ENCODE assay signal across 6 cellular contexts in genomic region chr3:183230251-183230650, GRCh38. TPM values are rescaled to one million over a fixed set of nuclear protein-coding genes. Genes with fewer than 3 reads are reported as not detected.
DNase-seq lines count a peak whose midpoint lies in the region; ATAC-seq, FAIRE-seq and TF ChIP-seq lines count a peak whose summit lies in the region.
"Not testable (repeated sequence)": the region's sequence is repeated elsewhere in the genome, so short reads cannot be mapped to it uniquely, and the experiment has no call there.
"Had no signal": no experiment of that assay in that cellular context is flagged by ENCODE, and none has a peak within 500 bp of the region (broad histone marks: within the 10 kb centered on the region; RNA-seq: fewer than 3 reads in every experiment).

No MANE protein-coding gene starts in this region.

- H3K27ac Mint-ChIP-seq in osteocyte (ENCODE audit: unreplicated experiment) = not testable (repeated sequence)

- not testable (repeated sequence) for H4K8ac ChIP-seq in IMR-90 (ENCODE audit: low read depth in 2 of 2, low read length in 2 of 2)

- in situ Hi-C loops in IMR-90 (cut with MboI; ENCODE audit: low sequenced_read_pairs); K562 (cut with MboI); HepG2 (cut with HindIII; ENCODE audit: extremely low pct_ligation_motif_present, low pct_unique_long_range_greater_than_20kb): not testable (repeated sequence)

- TF ChIP-seq CTCF in A549 (IDR thresholded peaks at IDR 0.05); IMR-90 (conservative IDR thresholded peaks at IDR 0.05; ENCODE audit: low read depth, low read length); K562 (IDR thresholded peaks at IDR 0.05 in 2 of 3, conservative IDR thresholded peaks at IDR 0.05 in 1 of 3; ENCODE audit: insufficient read depth in 2 of 3, low read depth in 1 of 3, low read length in 3 of 3); HepG2 (CRISPR knock-in tag; IDR thresholded peaks at IDR 0.05); osteocyte (IDR thresholded peaks at IDR 0.05): not testable (repeated sequence)

- not testable (repeated sequence) for H3K4ac ChIP-seq in IMR-90 (ENCODE audit: low read depth, low read length)

- H2AK5ac ChIP-seq in IMR-90 (ENCODE audit: low read depth, low read length) = not testable (repeated sequence)

- H3K18ac ChIP-seq in IMR-90 (ENCODE audit: low read depth, low read length) = not testable (repeated sequence)

- POLR2A ChIA-PET in A549 (lab: Yijun Ruan, JAX); IMR-90 (lab: Charles Lee; ENCODE audit: unreplicated experiment); HepG2 (lab: Yijun Ruan, JAX): not testable (repeated sequence)
- POLR2A ChIA-PET in K562 (lab: Yijun Ruan, JAX) = interaction anchor here (0.6 kb wide), 1 partner anchor 23 kb away, joined by 4 read pairs; no protein-coding TSS in a partner anchor

- H4K20me1 ChIP-seq in IMR-90 (ENCODE audit: insufficient read depth, low read length); K562 (replicated peaks; ENCODE audit: control insufficient read depth, insufficient read depth, low read length); HepG2 (ENCODE audit: insufficient read depth, low read length): not testable (repeated sequence)

- not testable (repeated sequence) for H3K23ac ChIP-seq in IMR-90 (ENCODE audit: low read depth, low read length)

- H4K5ac ChIP-seq in IMR-90 (ENCODE audit: low read depth, low read length) = not testable (repeated sequence)

- not testable (repeated sequence) for H2BK15ac ChIP-seq in IMR-90 (ENCODE audit: low read depth, low read length)

- peaks cover 17% of the 10 kb centered on the region for H3K27me3 Mint-ChIP-seq in osteocyte (ENCODE audit: unreplicated experiment)

- TF ChIP-seq RAD21 in A549 (conservative IDR thresholded peaks at IDR 0.05 in 1 of 2, IDR thresholded peaks at IDR 0.05 in 1 of 2); IMR-90 (IDR thresholded peaks at IDR 0.05; ENCODE audit: low read length); K562 (CRISPR knock-in tag; conservative IDR thresholded peaks at IDR 0.05 in 1 of 2, IDR thresholded peaks at IDR 0.05 in 1 of 2); HepG2 (CRISPR knock-in tag; IDR thresholded peaks at IDR 0.05): not testable (repeated sequence)

- not testable (repeated sequence) for H3K79me2 ChIP-seq in K562 (ENCODE audit: control insufficient read depth, insufficient read depth, low read length); HepG2 (ENCODE audit: insufficient read depth, low read length)

- not testable (repeated sequence) for H3K4me2 ChIP-seq in A549; IMR-90 (ENCODE audit: low read depth, low read length); K562 (ENCODE audit: insufficient read depth, low read length); HepG2 (ENCODE audit: low read depth, low read length)

- not testable (repeated sequence) for TF ChIP-seq POLR2A in A549 (IDR thresholded peaks at IDR 0.05; ENCODE audit: low read length); IMR-90 (IDR thresholded peaks at IDR 0.05; ENCODE audit: low read depth, low read length); K562 (conservative IDR thresholded peaks at IDR 0.05); HepG2 (IDR thresholded peaks at IDR 0.05; ENCODE audit: insufficient read depth in 1 of 2, low read depth in 2 of 2, low read length in 2 of 2)

- not testable (repeated sequence) for H3K14ac ChIP-seq in IMR-90 (replicated peaks; ENCODE audit: low read depth, low read length)

- H2BK120ac ChIP-seq in IMR-90 (ENCODE audit: low read depth, low read length) = not testable (repeated sequence)

- not testable (repeated sequence) for H3K4me1 ChIP-seq in A549; IMR-90 (ENCODE audit: control insufficient read depth, insufficient read depth, low read length); K562 (replicated peaks in 1 of 2; ENCODE audit: control insufficient read depth in 2 of 2, insufficient read depth in 2 of 2, low read length in 2 of 2); HepG2 (ENCODE audit: insufficient read depth, low read length)

- H3K4me3 ChIP-seq in A549; IMR-90 (ENCODE audit: insufficient read depth, low read depth, low read length); K562; HepG2 (replicated peaks in 1 of 3; ENCODE audit: insufficient read depth in 1 of 3, low read depth in 2 of 3, low read length in 3 of 3): not testable (repeated sequence)

- H3K4me1 Mint-ChIP-seq in osteocyte (ENCODE audit: unreplicated experiment) = not testable (repeated sequence)

- not testable (repeated sequence) for H3K56ac ChIP-seq in IMR-90 (ENCODE audit: extremely low read depth, insufficient read depth, low read length)

- H3K9me1 ChIP-seq in IMR-90 (ENCODE audit: insufficient read depth, low read length); K562 (ENCODE audit: control insufficient read depth, insufficient read depth, low read length): not testable (repeated sequence)

- DNase-seq in A549 (ENCODE audit: low read depth in 1 of 2, low spot score in 1 of 2); IMR-90; K562 (ENCODE audit: extremely low read depth in 1 of 4, low spot score in 3 of 4); HepG2 (ENCODE audit: low spot score): not testable (repeated sequence)
- peak; percentile 36 for DNase-seq in osteocyte (ENCODE audit: extremely low spot score, unreplicated experiment)

- not testable (repeated sequence) for H3K9ac ChIP-seq in IMR-90 (ENCODE audit: low read depth, low read length); K562 (ENCODE audit: insufficient read depth in 1 of 2, low read depth in 2 of 2, low read length in 2 of 2); HepG2 (ENCODE audit: insufficient read depth, low read depth, low read length)

- WGBS in A549 (ENCODE audit: missing lambda C conversion rate) = 83% methylated on average over 8 of the region's 8 CpGs
- WGBS in IMR-90 (ENCODE audit: extremely low coverage in 2 of 2, insufficient read length in 1 of 2), 2 experiments = no CpG with 5 or more reads among the region's 8 CpGs
- 62% methylated on average over 8 of the region's 8 CpGs for WGBS in K562 (ENCODE audit: insufficient coverage, low coverage, missing lambda C conversion rate)
- WGBS in HepG2 (ENCODE audit: low lambda C conversion rate) = 45% methylated on average over 8 of the region's 8 CpGs

- H3K9me3 Mint-ChIP-seq in osteocyte (ENCODE audit: unreplicated experiment) = not testable (repeated sequence)

- BruUV-seq in IMR-90 (replicated peaks; lab: Mats Ljungman, UMichigan); K562 (replicated peaks; lab: Mats Ljungman, UMichigan); HepG2 (replicated peaks; lab: Mats Ljungman, UMichigan): not testable (repeated sequence)

- peaks cover 15% of the 10 kb centered on the region for H3K27me3 ChIP-seq in IMR-90 (ENCODE audit: control insufficient read depth, insufficient read depth, low read length)
- not testable (repeated sequence) for H3K27me3 ChIP-seq in K562 (ENCODE audit: control insufficient read depth in 2 of 2, insufficient read depth in 2 of 2, low read length in 2 of 2); HepG2 (ENCODE audit: control insufficient read depth in 1 of 2, insufficient read depth in 2 of 2, low read length in 2 of 2)

- not testable (repeated sequence) for H3K36me3 Mint-ChIP-seq in osteocyte (ENCODE audit: unreplicated experiment)

- H3K36me3 ChIP-seq in IMR-90 (ENCODE audit: control insufficient read depth, insufficient read depth, low read length); K562 (ENCODE audit: control insufficient read depth, insufficient read depth, low read length); HepG2 (replicated peaks in 1 of 2; ENCODE audit: control insufficient read depth in 1 of 2, insufficient read depth in 2 of 2, low read length in 2 of 2): not testable (repeated sequence)

- H2AFZ ChIP-seq in IMR-90 (replicated peaks; ENCODE audit: low read length, poor library complexity); K562 (ENCODE audit: low read depth, low read length); HepG2 (ENCODE audit: low read length): not testable (repeated sequence)

- ATAC-seq in A549; IMR-90 (ENCODE audit: low read depth); K562; HepG2: not testable (repeated sequence)

- not testable (repeated sequence) for FAIRE-seq in A549 (lab: Jason Lieb, UNC); K562 (lab: Jason Lieb, UNC); HepG2 (lab: Jason Lieb, UNC)

- dilution Hi-C loops in IMR-90 (cut with HindIII; ENCODE audit: low sequenced_read_pairs, unreplicated experiment) = not testable (repeated sequence)

- H3K9me3 ChIP-seq in A549; IMR-90 (ENCODE audit: control insufficient read depth, insufficient read depth, low read length); K562 (replicated peaks; ENCODE audit: control insufficient read depth, insufficient read depth, low read depth, low read length); HepG2 (ENCODE audit: low read length): not testable (repeated sequence)

- H3K4me3 Mint-ChIP-seq in osteocyte (ENCODE audit: unreplicated experiment) = not testable (repeated sequence)

- H3K27ac ChIP-seq in A549; IMR-90 (ENCODE audit: insufficient read depth, low read length); K562 (ENCODE audit: extremely low read depth, low read depth, low read length); HepG2 (ENCODE audit: extremely low read length, insufficient read depth, low read length): not testable (repeated sequence)

- intact Hi-C loops in IMR-90 (cut with micrococcal nuclease); K562 (cut with micrococcal nuclease); HepG2 (cut with micrococcal nuclease; ENCODE audit: unreplicated experiment): not testable (repeated sequence)

- H3K79me1 ChIP-seq in IMR-90 (ENCODE audit: low read depth in 1 of 2, low read length in 2 of 2) = not testable (repeated sequence)

- H2BK5ac ChIP-seq in IMR-90 (ENCODE audit: low read depth, low read length, poor library complexity, severe bottlenecking) = not testable (repeated sequence)

- not testable (repeated sequence) for TF ChIP-seq EP300 in A549 (IDR thresholded peaks at IDR 0.05); K562 (IDR thresholded peaks at IDR 0.05; ENCODE audit: low read length); HepG2 (IDR thresholded peaks at IDR 0.05; ENCODE audit: low read depth in 2 of 2, low read length in 2 of 2); HepG2 (CRISPR knock-in tag; IDR thresholded peaks at IDR 0.05; ENCODE audit: borderline replicate concordance)

- H2BK20ac ChIP-seq in IMR-90 (ENCODE audit: low read depth, low read length) = not testable (repeated sequence)

- CTCF ChIA-PET in A549 (lab: Yijun Ruan, JAX); IMR-90 (lab: Yijun Ruan, JAX); K562 (lab: Yijun Ruan, JAX; ENCODE audit: low intra/inter-chr PET ratio); HepG2 (lab: Yijun Ruan, JAX; ENCODE audit: low intra/inter-chr PET ratio, low total read pairs): not testable (repeated sequence)

- not testable (repeated sequence) for H4K91ac ChIP-seq in IMR-90 (ENCODE audit: insufficient read depth, low read depth, low read length)

- not testable (repeated sequence) for H2AK9ac ChIP-seq in IMR-90 (replicated peaks; ENCODE audit: low read depth, low read length, poor library complexity)

RNA-seq across cellular contexts. Expression of gene B3GNT5, which starts 22.8 kb away (rescaled TPM):
- polyA plus RNA-seq in A549 (2011; rRNA removed) (10.9 and 11.7 TPM in 2 replicates), A549 (2017; fragmentation: RNase III; extraction: RNeasy Plus Mini Kit Qiagen cat#74134 plus additional on column Dnase treatment) (4.7 to 4.8 TPM (median 4.7 TPM) in 3 replicates), IMR-90 (2012; rRNA removed) (1.4 and 1.6 TPM in 2 replicates), K562 (2011; rRNA removed) (13.7 and 13.8 TPM in 2 replicates), K562 (2014; fragmentation: Illumina TruSeq; extraction: Trizol) (20.1 and 22.9 TPM in 2 replicates), K562 (2014; fragmentation: Nextera tagmentation; extraction: Ambion mirVana) (10 to 100 TPM; 13.6 to 13.8 TPM), K562 (2014; rRNA removed) (14.4 and 18.5 TPM in 2 replicates), HepG2 (2011; rRNA removed) (not detected in 2 replicates)
- polyA plus RNA-seq in A549 (2012; cell fraction: cytosol; rRNA removed) = 1.9 and 2.1 TPM in 2 replicates
- 1.00 and 1.5 TPM in 2 replicates for polyA plus RNA-seq in A549 (2012; cell fraction: nucleus; rRNA removed)
- polyA minus RNA-seq in A549 (2011; rRNA and poly(A)+ RNA removed) = 9.8 and 9.9 TPM in 2 replicates
- total RNA-seq in IMR-90 (2012; rRNA removed) (3.4 and 4.4 TPM in 2 replicates), K562 (2014; rRNA removed) (8.8 and 9.2 TPM in 2 replicates), K562 (2014; rRNA removed; fragmentation: Illumina TruSeq; extraction: Trizol) (21.9 and 24.7 TPM in 2 replicates), K562 (2015; rRNA removed; fragmentation: Illumina TruSeq; extraction: Trizol) (15.5 and 17.0 TPM in 2 replicates), K562 (2021) (23.8 and 25.0 TPM in 2 replicates), HepG2 (2016; rRNA removed; fragmentation: Illumina TruSeq; extraction: Trizol) (not detected in 2 replicates), osteocyte (20.6 and 24.3 TPM in 2 replicates)
- polyA plus RNA-seq in IMR-90 (2012; cell fraction: cytosol; rRNA removed) = 0.33 and 0.35 TPM in 2 replicates
- polyA plus RNA-seq in IMR-90 (2012; cell fraction: nucleus; rRNA removed; ENCODE audit: low replicate concordance) = 0.21 and 1.7 TPM in 2 replicates
- 11.6 and 22.2 TPM in 2 replicates for total RNA-seq in K562 (2011; cell fraction: chromatin; rRNA removed; ENCODE audit: low replicate concordance)
- 7.2 and 10.4 TPM in 2 replicates for total RNA-seq in K562 (2011; cell fraction: nucleolus; rRNA removed)
- 15.5 and 25.9 TPM in 2 replicates for total RNA-seq in K562 (2011; cell fraction: nucleoplasm; rRNA removed)
- 4.1 and 8.3 TPM in 2 replicates for polyA plus RNA-seq in K562 (2011; cell fraction: cytosol; rRNA removed)
- 4.4 and 6.8 TPM in 2 replicates for polyA plus RNA-seq in K562 (2011; cell fraction: nucleus; rRNA removed)
- 14.8 and 16.9 TPM in 2 replicates for polyA plus RNA-seq in K562 (2012)
- 21.4 and 29.6 TPM in 2 replicates for polyA minus RNA-seq in K562 (2011; rRNA and poly(A)+ RNA removed)
- polyA minus RNA-seq in K562 (2011; cell fraction: cytosol; rRNA and poly(A)+ RNA removed) = 7.6 and 11.0 TPM in 2 replicates
- polyA minus RNA-seq in K562 (2011; cell fraction: nucleus; rRNA and poly(A)+ RNA removed) = 4.7 and 10.6 TPM in 2 replicates
- not detected in 2 replicates for total RNA-seq in HepG2 (2016; cell fraction: cytosol; rRNA removed; fragmentation: Illumina TruSeq; extraction: Trizol; ENCODE audit: low read depth)
- 0.02 TPM in 1 of 2 replicates, not detected in the other for total RNA-seq in HepG2 (2016; cell fraction: insoluble cytoplasmic fraction; rRNA removed; fragmentation: Illumina TruSeq; extraction: Trizol)
- not detected in 2 replicates for total RNA-seq in HepG2 (2016; cell fraction: membrane; rRNA removed; fragmentation: Illumina TruSeq; extraction: Trizol)
- total RNA-seq in HepG2 (2016; cell fraction: nucleus; rRNA removed; fragmentation: Illumina TruSeq; extraction: Trizol) = not detected in 2 replicates
- polyA plus RNA-seq in HepG2 (2011; cell fraction: cytosol; rRNA removed) = 0.01 TPM in 1 of 2 replicates, not detected in the other
- polyA plus RNA-seq in HepG2 (2011; cell fraction: nucleus; rRNA removed) = not detected in 2 replicates
- polyA plus RNA-seq in HepG2 (2012) = not detected in 2 replicates
- not detected in 2 replicates for polyA plus RNA-seq in HepG2 (2016; cell fraction: cytosol; fragmentation: Illumina TruSeq; extraction: Trizol; ENCODE audit: low read depth)
- polyA plus RNA-seq in HepG2 (2016; cell fraction: insoluble cytoplasmic fraction; fragmentation: Illumina TruSeq; extraction: Trizol; ENCODE audit: low read depth) = not detected in 2 replicates
- not detected in 2 replicates for polyA plus RNA-seq in HepG2 (2016; cell fraction: membrane; fragmentation: Illumina TruSeq; extraction: Trizol; ENCODE audit: low read depth)
- polyA plus RNA-seq in HepG2 (2016; cell fraction: nucleus; fragmentation: Illumina TruSeq; extraction: Trizol; ENCODE audit: insufficient read depth, low read depth) = not detected in 2 replicates
- 7.5 TPM in 1 of 2 replicates, not detected in the other for polyA minus RNA-seq in HepG2 (2011; rRNA and poly(A)+ RNA removed; ENCODE audit: low replicate concordance)
- not detected in 2 replicates for polyA minus RNA-seq in HepG2 (2011; cell fraction: cytosol; rRNA and poly(A)+ RNA removed)
- polyA minus RNA-seq in HepG2 (2011; cell fraction: nucleus; rRNA and poly(A)+ RNA removed) = 0.13 TPM in 1 of 2 replicates, not detected in the other
- polyA plus RNA-seq: CD8-positive, alpha-beta memory T cell had no signal
